Comparison of ENCODE assay signal across 8 cellular contexts in genomic region chr9:110142868-110143866, GRCh38.
DNase-seq lines count a peak whose midpoint lies in the region; ATAC-seq, FAIRE-seq and TF ChIP-seq lines count a peak whose summit lies in the region.

No MANE protein-coding gene starts in this region.

- H3K27me3 ChIP-seq in ascending aorta (no peaks in the 10 kb centered on the region), MG63 (no peaks in the 10 kb centered on the region)

- peaks cover 27 to 36% of the 10 kb centered on the region in 2 donors for H3K4me1 Mint-ChIP-seq in natural killer cell

- ATAC-seq in HG02588 (IDR thresholded peaks at IDR 0.05; ENCODE audit: unreplicated experiment), result peak; percentile 53
- ATAC-seq in natural killer cell, result peak; percentile 17 to 36 (median 19)

- H3K36me3 ChIP-seq in ascending aorta, result peaks cover 7 to 17% of the 10 kb centered on the region in 2 donors
- H3K36me3 ChIP-seq in MG63, result peaks cover 42% of the 10 kb centered on the region

- peaks cover 8 to 57% of the 10 kb centered on the region in 2 donors for H3K4me1 ChIP-seq in ascending aorta

- H3K36me3 Mint-ChIP-seq in natural killer cell, result no peaks in the 10 kb centered on the region

- peak overlapping the region; percentile 0 for H3K4me3 Mint-ChIP-seq in natural killer cell

- in situ Hi-C loops in ACHN (cut with HindIII; ENCODE audit: low pct_ligation_motif_present, low pct_unique_long_range_greater_than_20kb, low sequenced_read_pairs), result no loop called here

- TF ChIP-seq CTCF in ascending aorta (IDR thresholded peaks at IDR 0.05), result no peak
- no peak for TF ChIP-seq CTCF in natural killer cell (IDR thresholded peaks at IDR 0.05)

- no peak for TF ChIP-seq POLR2A in GM12891 (IDR thresholded peaks at IDR 0.05; ENCODE audit: low read depth, low read length)

- peak overlapping the region; percentile 84 to 90 for H3K27ac Mint-ChIP-seq in natural killer cell

- no peak overlapping the region for H3K4me3 ChIP-seq in ascending aorta
- H3K4me3 ChIP-seq in MG63, result no peak overlapping the region

- FAIRE-seq in GM12891 (lab: Jason Lieb, UNC), result peak; percentile 74

- DNase-seq in ACHN (peak; percentile 59), GM12891 (ENCODE audit: insufficient read length, low spot score) (no peak), NCI-H146 (lab: John Stamatoyannopoulos, UW) (peak; percentile 53), ascending aorta (ENCODE audit: low spot score in 2 of 2) (no peak), natural killer cell (no peak), MG63 (no peak)
- DNase-seq in stimulated activated CD4-positive, alpha-beta T cell treated with anti-CD3 and anti-CD28 coated beads, Interleukin-2, amount 100 ng/mL, for 24 hours, result no peak

- H3K9me3 ChIP-seq in ascending aorta, result no peaks in the 10 kb centered on the region
- H3K9me3 ChIP-seq in MG63, result no peaks in the 10 kb centered on the region

- H3K27ac ChIP-seq in ascending aorta, result peak overlapping the region; percentile 40 to 42

- peaks cover 0 to 3% of the 10 kb centered on the region in 2 donors for H3K9me3 Mint-ChIP-seq in natural killer cell

- intact Hi-C loops in ascending aorta (cut with DNase I), result loop anchor here (5.0 kb wide), 1 partner anchor 91 kb away; no protein-coding TSS in a partner anchor
- intact Hi-C loops in natural killer cell (cut with micrococcal nuclease), result no loop called here

- H3K27me3 Mint-ChIP-seq in natural killer cell (ENCODE audit: low read depth in 2 of 2), result no peaks in the 10 kb centered on the region

TF ChIP-seq in GM12891, 5 proteins besides CTCF, POLR2A, EP300 and RAD21:
- TF ChIP-seq POU2F2 (IDR thresholded peaks at IDR 0.05; ENCODE audit: low read depth, low read length), result no peak
- TF ChIP-seq POLR2AphosphoS5 (IDR thresholded peaks at IDR 0.05; ENCODE audit: low read depth, low read length), result no peak
- peak; percentile 72 for TF ChIP-seq SPI1 (IDR thresholded peaks at IDR 0.05; ENCODE audit: low read depth, low read length)
- TF ChIP-seq TAF1 (IDR thresholded peaks at IDR 0.05; ENCODE audit: low read depth, low read length), result no peak
- TF ChIP-seq PAX5 (IDR thresholded peaks at IDR 0.05; ENCODE audit: insufficient read depth, low read length, severe bottlenecking), result no peak

Comparison
In these comparisons a context has a peak if more than half of its experiments do, and no peak if none do; other contexts are left out.
1. DNase-seq: peak in ACHN (single experiment) and NCI-H146 (single experiment); none in GM12891 (single experiment), ascending aorta (0 of 2), natural killer cell (single experiment), MG63 (single experiment) and stimulated activated CD4-positive, alpha-beta T cell treated with anti-CD3 and anti-CD28 coated beads, Interleukin-2, amount 100 ng/mL, for 24 hours (0 of 2).